ENCODE assay signal across 2 cellular contexts in genomic region chr1:6197746-6198427, GRCh38.
TF ChIP-seq lines count a peak whose summit lies in the region.

No MANE protein-coding gene starts in this region.

TF ChIP-seq in IMR-90, 13 proteins besides CTCF, POLR2A, EP300 and RAD21:
- TF ChIP-seq FOS (IDR thresholded peaks at IDR 0.05; ENCODE audit: low read depth, low read length), result no peak
- no peak for TF ChIP-seq RFX5 (IDR thresholded peaks at IDR 0.05; ENCODE audit: low read depth, low read length)
- no peak for TF ChIP-seq MAFK (IDR thresholded peaks at IDR 0.05; ENCODE audit: low read depth, low read length)
- no peak for TF ChIP-seq CEBPB (IDR thresholded peaks at IDR 0.05; ENCODE audit: low read depth, low read length)
- TF ChIP-seq RCOR1 (IDR thresholded peaks at IDR 0.05; ENCODE audit: insufficient replicate concordance, low read length), result no peak
- TF ChIP-seq ELK1 (IDR thresholded peaks at IDR 0.05; ENCODE audit: borderline replicate concordance, low read depth, low read length), result no peak
- TF ChIP-seq CHD1 (IDR thresholded peaks at IDR 0.05; ENCODE audit: low read depth, low read length), result no peak
- TF ChIP-seq BHLHE40 (IDR thresholded peaks at IDR 0.05; ENCODE audit: low read depth, low read length), result no peak
- TF ChIP-seq NFE2L2 (IDR thresholded peaks at IDR 0.05; ENCODE audit: low read depth, low read length), result no peak

TF ChIP-seq in K562, 482 proteins besides CTCF, POLR2A, EP300 and RAD21:
- no peak for TF ChIP-seq CXXC5 (CRISPR knock-in tag; IDR thresholded peaks at IDR 0.05)
- no peak for TF ChIP-seq ZNF561 (CRISPR knock-in tag; conservative IDR thresholded peaks at IDR 0.05)
- no peak for TF ChIP-seq ZBTB2 (IDR thresholded peaks at IDR 0.05)
- no peak for TF ChIP-seq TAF15 (IDR thresholded peaks at IDR 0.05; ENCODE audit: low read depth, low read length)
- TF ChIP-seq NONO (IDR thresholded peaks at IDR 0.05; ENCODE audit: low read depth in 2 of 2, low read length in 1 of 2), result 0 out of 4 replicates have a peak, but pooled peaks of 1 of the 2 experiments have one; percentile 13
- no peak for TF ChIP-seq RERE (CRISPR knock-in tag; IDR thresholded peaks at IDR 0.05; ENCODE audit: borderline replicate concordance)
- no peak for TF ChIP-seq ZNF318 (IDR thresholded peaks at IDR 0.05; ENCODE audit: borderline replicate concordance in 1 of 2, low read depth in 1 of 2)
- TF ChIP-seq CEBPB (tag; IDR thresholded peaks at IDR 0.05), result 0 out of 2 replicates have a peak, but pooled peaks have one; percentile 8
- TF ChIP-seq HDGF (IDR thresholded peaks at IDR 0.05), result no peak
- TF ChIP-seq CHD1 (IDR thresholded peaks at IDR 0.05; ENCODE audit: low read length), result peak; percentile 80
- no peak for TF ChIP-seq POLR2B (IDR thresholded peaks at IDR 0.05; ENCODE audit: low read depth, partially characterized antibody)
- no peak for TF ChIP-seq FIP1L1 (IDR thresholded peaks at IDR 0.05; ENCODE audit: low read depth, low read length, poor library complexity, severe bottlenecking)
- no peak for TF ChIP-seq STAT6 (CRISPR knock-in tag; IDR thresholded peaks at IDR 0.05)
- TF ChIP-seq ZNF740 (CRISPR knock-in tag; IDR thresholded peaks at IDR 0.05), result 0 out of 2 replicates have a peak, but pooled peaks have one; percentile 7
- no peak for TF ChIP-seq ZNF740 (tag; IDR thresholded peaks at IDR 0.05)
- no peak for TF ChIP-seq ZKSCAN1 (IDR thresholded peaks at IDR 0.05; ENCODE audit: low read depth, low read length)
- TF ChIP-seq ZBTB43 (CRISPR knock-in tag; IDR thresholded peaks at IDR 0.05), result no peak
- peak; percentile 52 for TF ChIP-seq RBFOX2 (IDR thresholded peaks at IDR 0.05; ENCODE audit: low read depth, low read length)
- TF ChIP-seq NFE2 (IDR thresholded peaks at IDR 0.05; ENCODE audit: low read depth), result no peak
- no peak for TF ChIP-seq PCBP1 (IDR thresholded peaks at IDR 0.05; ENCODE audit: low read depth, low read length, poor library complexity, severe bottlenecking)
- no peak for TF ChIP-seq FOXP4 (CRISPR knock-in tag; IDR thresholded peaks at IDR 0.05; ENCODE audit: borderline replicate concordance)
- TF ChIP-seq ZC3H8 (IDR thresholded peaks at IDR 0.05), result 0 out of 2 replicates have a peak, but pooled peaks have one; percentile 12
- TF ChIP-seq CREBBP (IDR thresholded peaks at IDR 0.05; ENCODE audit: low read depth, low read length), result no peak
- no peak for TF ChIP-seq TCF3 (CRISPR knock-in tag; IDR thresholded peaks at IDR 0.05)
